In genomic region chr1:47434051-47434842, GRCh38 we compare ENCODE assay signal across 1 cellular context.
A peak's percentile ranks its signal among the peaks of the same experiment; 100 is the strongest.
TF ChIP-seq lines count a peak whose summit lies in the region.

No MANE protein-coding gene starts in this region.

TF ChIP-seq in K562, 482 proteins besides CTCF, POLR2A, EP300 and RAD21:
- TF ChIP-seq RBFOX2 (IDR thresholded peaks at IDR 0.05; ENCODE audit: low read depth, low read length), result peak; percentile 43
- 0 out of 2 replicates have a peak, but pooled peaks have one; percentile 17 for TF ChIP-seq POLR2G (IDR thresholded peaks at IDR 0.05; ENCODE audit: low read depth, low read length)
- peak; percentile 85 for TF ChIP-seq ZBTB33 (CRISPR knock-in tag; IDR thresholded peaks at IDR 0.05)
- TF ChIP-seq ZFP1 (CRISPR knock-in tag; IDR thresholded peaks at IDR 0.05), result no peak
